ENCODE assay signal across 8 cellular contexts in the genomic region with DNA sequence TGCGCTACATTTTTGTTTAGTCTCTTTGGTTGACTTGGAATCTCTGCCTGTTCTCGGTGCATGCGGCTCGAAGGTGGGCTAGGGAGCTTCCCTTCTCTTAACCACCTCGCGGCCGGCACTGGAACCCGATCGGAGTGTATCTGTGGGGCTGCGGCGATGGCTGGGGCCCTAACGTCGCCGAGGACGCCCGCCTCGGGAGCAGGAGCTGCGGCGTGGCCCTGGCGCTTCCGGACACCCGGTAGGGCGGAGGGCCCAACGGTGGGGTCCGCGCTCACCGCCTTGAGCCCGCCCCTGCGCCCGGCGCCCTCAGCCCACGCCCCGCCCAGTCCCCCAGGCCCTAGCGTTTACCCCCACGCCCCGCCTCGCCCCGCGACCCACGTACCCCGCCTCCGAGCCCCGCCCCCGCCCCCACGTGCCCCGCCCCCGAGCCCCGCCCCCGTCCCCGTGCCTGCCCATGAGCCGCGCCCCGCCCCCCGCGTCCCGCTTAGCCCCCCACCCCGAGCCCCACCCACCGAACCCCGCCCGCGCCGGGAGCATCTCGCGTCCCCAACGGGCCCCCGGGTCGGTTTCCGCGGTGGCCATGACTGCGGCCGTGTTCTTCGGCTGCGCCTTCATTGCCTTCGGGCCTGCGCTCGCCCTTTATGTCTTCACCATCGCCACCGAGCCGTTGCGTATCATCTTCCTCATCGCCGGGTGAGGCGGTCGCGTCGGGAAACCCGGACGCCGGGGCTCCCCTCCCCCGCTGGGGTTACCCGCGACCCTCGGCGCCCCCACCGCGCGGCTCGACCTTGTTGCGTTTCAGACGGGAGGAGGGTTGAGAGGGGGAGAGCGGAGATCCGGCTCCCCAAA. TPM values are rescaled to one million over a fixed set of nuclear protein-coding genes. Genes with fewer than 3 reads are reported as not detected.
A peak's percentile ranks its signal among the peaks of the same experiment; 100 is the strongest.
DNase-seq lines count a peak whose midpoint lies in the region; ATAC-seq, FAIRE-seq and TF ChIP-seq lines count a peak whose summit lies in the region.

A gene (plus strand): TSS at position 562 of the 849 bp plus-strand sequence. CDS start 19 bp downstream, at position 581.

- peak; percentile 63 for ATAC-seq in GM21526 (IDR thresholded peaks at IDR 0.05; ENCODE audit: low FRiP score, unreplicated experiment)

- H3K9me3 ChIP-seq in SJCRH30 (replicated peaks) = no peaks in the 10 kb centered on the region

- no peaks in the 10 kb centered on the region for H3K4me1 ChIP-seq in SJCRH30

- peaks cover 3% of the 10 kb centered on the region; the same call in 1 of the 2 replicates for H3K36me3 ChIP-seq in SJCRH30

- FAIRE-seq in D721Med (lab: Jason Lieb, UNC) (no peak), frontal cortex (lab: Jason Lieb, UNC) (no peak)

- H3K27me3 ChIP-seq in SJCRH30 = no peaks in the 10 kb centered on the region

- no peak for TF ChIP-seq CTCF in D721Med (IDR thresholded peaks at IDR 0.05; ENCODE audit: insufficient read depth, missing control alignments)

- peak within 1 kb of the TSS; percentile 85 for H3K27ac ChIP-seq in SJCRH30

- peak within 1 kb of the TSS; percentile 100 for H3K4me3 ChIP-seq in SJCRH30

- peak; percentile 55 for DNase-seq in D721Med (ENCODE audit: insufficient read length, low spot score)
- peak; percentile 64 for DNase-seq in KG1 (lab: John Stamatoyannopoulos, UW)
- DNase-seq in SJCRH30 = peak; percentile 92 to 93
- DNase-seq in activated gamma-delta T cell treated with anti-CD3 and anti-CD28 coated beads, Interleukin-2, amount 50 U/mL, for 16 hours (ENCODE audit: low read depth) = peak; percentile 59
- peak; percentile 81 to 87 for DNase-seq in frontal cortex (ENCODE audit: low spot score in 2 of 2)
- peak in 55 of 56 donors; percentile 31 to 91 (median 77) for DNase-seq in nucleus accumbens (lab: John Stamatoyannopoulos, UW)
- peak; percentile 58 for DNase-seq in superior temporal gyrus (ENCODE audit: extremely low spot score)

RNA-seq across cellular contexts. Expression of the gene that starts here (rescaled TPM):
- 13.3 and 15.2 TPM in 2 replicates for total RNA-seq in SJCRH30 (2014; rRNA removed; shearing (Covaris generic))
- 26.1 TPM for total RNA-seq in frontal cortex

Comparison
In these comparisons a context has a peak if more than half of its experiments do, and no peak if none do; other contexts are left out.
1. Peak in every context shown above with its lines: DNase-seq, ATAC-seq, H3K4me3 ChIP-seq and H3K27ac ChIP-seq.